ENCODE assay signal across 16 cellular contexts in genomic region chr1:18322353-18323032, GRCh38.
A peak's percentile ranks its signal among the peaks of the same experiment; 100 is the strongest.
DNase-seq lines count a peak whose midpoint lies in the region; ATAC-seq and TF ChIP-seq lines count a peak whose summit lies in the region.
"Had no signal": no experiment of that assay in that cellular context is flagged by ENCODE, and none has a peak within 500 bp of the region (broad histone marks: within the 10 kb centered on the region; RNA-seq: fewer than 3 reads in every experiment).

No MANE protein-coding gene starts in this region.

- H3K9me2 ChIP-seq in Loucy (replicated peaks; ENCODE audit: low read depth, low read length), result no peaks in the 10 kb centered on the region

- H2AFZ ChIP-seq in Loucy (ENCODE audit: low read length), result no peak overlapping the region

- no peaks in the 10 kb centered on the region for H4K20me1 ChIP-seq in Loucy (ENCODE audit: insufficient read depth, low read length, poor library complexity, severe bottlenecking)

- H3K9me3 Mint-ChIP-seq in CD14-positive monocyte (peaks cover 0 to 5% (median 2%) of the 10 kb centered on the region in 7 donors), endodermal cell (no peaks in the 10 kb centered on the region)
- H3K9me3 Mint-ChIP-seq: CD8-positive, alpha-beta T cell; dendritic cell treated with granulocyte-macrophage colony-stimulating factor and Interleukin-4, amounts not matched to agents 40 ng/mL and 50 ng/mL, for 4 days had no signal

- H3K4me1 Mint-ChIP-seq in CD14-positive monocyte (no peaks in the 10 kb centered on the region), endodermal cell (peaks cover 16% of the 10 kb centered on the region)

- H3K4me3 Mint-ChIP-seq in CD14-positive monocyte (no peak overlapping the region), endodermal cell (no peak overlapping the region)
- H3K4me3 Mint-ChIP-seq: CD8-positive, alpha-beta T cell; dendritic cell treated with granulocyte-macrophage colony-stimulating factor and Interleukin-4, amounts not matched to agents 40 ng/mL and 50 ng/mL, for 4 days had no signal

- H3K9me3 ChIP-seq in Loucy (ENCODE audit: insufficient read depth, low read depth, low read length) (peaks cover 7% of the 10 kb centered on the region; the same call in 1 of the 2 replicates), endodermal cell (ENCODE audit: control insufficient read depth, low read length) (no peaks in the 10 kb centered on the region), MG63 (no peaks in the 10 kb centered on the region)
- H3K9me3 ChIP-seq: suprapubic skin had no signal

- H3K4me3 ChIP-seq in Loucy (ENCODE audit: low read length, poor library complexity, severe bottlenecking) (no peak overlapping the region), endodermal cell (ENCODE audit: low read length) (no peak overlapping the region), MG63 (no peak overlapping the region)
- H3K4me3 ChIP-seq: adrenal gland, sigmoid colon, suprapubic skin had no signal

- intact Hi-C loops in CD14-positive monocyte (cut with micrococcal nuclease), result no loop called here

- 85 to 98% methylated on average over 17 to 22 of the region's 22 CpGs for WGBS in endodermal cell (ENCODE audit: insufficient coverage in 1 of 2, insufficient read length in 1 of 2), 2 experiments

- no peaks in the 10 kb centered on the region for H3K36me3 ChIP-seq in Loucy (ENCODE audit: insufficient read depth, low read length)
- H3K36me3 ChIP-seq in endodermal cell (ENCODE audit: control insufficient read depth, insufficient read depth, low read length), result no peaks in the 10 kb centered on the region
- H3K36me3 ChIP-seq in MG63, result no peaks in the 10 kb centered on the region
- H3K36me3 ChIP-seq: adrenal gland, sigmoid colon, suprapubic skin had no signal

- H3K27me3 ChIP-seq in Loucy (ENCODE audit: insufficient read depth, low read length, poor library complexity, severe bottlenecking), result no peaks in the 10 kb centered on the region
- H3K27me3 ChIP-seq in endodermal cell (ENCODE audit: control insufficient read depth, insufficient read depth, low read length, poor library complexity, severe bottlenecking), result no peaks in the 10 kb centered on the region
- H3K27me3 ChIP-seq in MG63, result no peaks in the 10 kb centered on the region
- H3K27me3 ChIP-seq: adrenal gland, sigmoid colon had no signal

- H3K27ac Mint-ChIP-seq in CD14-positive monocyte (no peak overlapping the region), endodermal cell (no peak overlapping the region)
- H3K27ac Mint-ChIP-seq: CD8-positive, alpha-beta T cell; dendritic cell treated with granulocyte-macrophage colony-stimulating factor and Interleukin-4, amounts not matched to agents 40 ng/mL and 50 ng/mL, for 4 days had no signal

- H3K9ac ChIP-seq in Loucy (ENCODE audit: low read depth, low read length, poor library complexity, severe bottlenecking) (no peak overlapping the region), endodermal cell (ENCODE audit: extremely low read depth, low read length, poor library complexity, severe bottlenecking) (no peak overlapping the region)

- H3K36me3 Mint-ChIP-seq in CD14-positive monocyte, result no peaks in the 10 kb centered on the region
- H3K36me3 Mint-ChIP-seq in endodermal cell (ENCODE audit: low read depth), result no peaks in the 10 kb centered on the region
- H3K36me3 Mint-ChIP-seq: CD8-positive, alpha-beta T cell had no signal

- H3K27ac ChIP-seq in 22Rv1 (no peak overlapping the region), endodermal cell (ENCODE audit: low read depth, low read length) (no peak overlapping the region)
- H3K27ac ChIP-seq: adrenal gland, sigmoid colon, suprapubic skin had no signal

- no peaks in the 10 kb centered on the region for H3K79me2 ChIP-seq in Loucy (ENCODE audit: insufficient read depth, low read length)

- TF ChIP-seq CTCF in 22Rv1 (IDR thresholded peaks at IDR 0.05), result peak; percentile 43
- peak; percentile 15 for TF ChIP-seq CTCF in CD14-positive monocyte (IDR thresholded peaks at IDR 0.05)
- 0 out of 2 replicates have a peak, but pooled peaks have one; percentile 16 for TF ChIP-seq CTCF in Loucy (conservative IDR thresholded peaks at IDR 0.05; ENCODE audit: low read length)
- peak; percentile 83 for TF ChIP-seq CTCF in endodermal cell (conservative IDR thresholded peaks at IDR 0.05)
- no peak for TF ChIP-seq CTCF in GM20000 (IDR thresholded peaks at IDR 0.05; ENCODE audit: extremely low read depth, missing control alignments)

- H3K4me2 ChIP-seq in Loucy (ENCODE audit: low read depth, low read length, poor library complexity, severe bottlenecking), result no peak overlapping the region

- ATAC-seq in HG03025 (IDR thresholded peaks at IDR 0.05; ENCODE audit: low FRiP score, unreplicated experiment), result no peak
- no peak for ATAC-seq in GM18858 (IDR thresholded peaks at IDR 0.05; ENCODE audit: unreplicated experiment)
- ATAC-seq: CD8-positive, alpha-beta T cell had no signal

- H3K4me1 ChIP-seq in Loucy (ENCODE audit: insufficient read depth, low read length, poor library complexity, severe bottlenecking), result no peaks in the 10 kb centered on the region
- H3K4me1 ChIP-seq in endodermal cell (ENCODE audit: control insufficient read depth, insufficient read depth, low read length), result no peaks in the 10 kb centered on the region
- H3K4me1 ChIP-seq: adrenal gland had no signal

- H3F3A ChIP-seq in Loucy (ENCODE audit: low read depth), result no peaks in the 10 kb centered on the region

- H3K27me3 Mint-ChIP-seq in CD14-positive monocyte (ENCODE audit: low read depth in 3 of 3), result peaks cover 3 to 13% (median 6%) of the 10 kb centered on the region in 3 donors
- peaks cover 7% of the 10 kb centered on the region for H3K27me3 Mint-ChIP-seq in endodermal cell (ENCODE audit: insufficient read depth)

- DNase-seq in CD14-positive monocyte (ENCODE audit: low spot score) (no peak), endodermal cell (peak; percentile 88), GM20000 (ENCODE audit: low spot score) (no peak), MG63 (no peak)
- DNase-seq: activated CD8-positive, alpha-beta memory T cell treated with anti-CD3 and anti-CD28 coated beads, Interleukin-2, amount 50 U/mL, for 48 hours; adrenal gland; CD8-positive, alpha-beta T cell; NCI-H2029; sigmoid colon; T-helper 9 cell had no signal
